In the genomic region with DNA sequence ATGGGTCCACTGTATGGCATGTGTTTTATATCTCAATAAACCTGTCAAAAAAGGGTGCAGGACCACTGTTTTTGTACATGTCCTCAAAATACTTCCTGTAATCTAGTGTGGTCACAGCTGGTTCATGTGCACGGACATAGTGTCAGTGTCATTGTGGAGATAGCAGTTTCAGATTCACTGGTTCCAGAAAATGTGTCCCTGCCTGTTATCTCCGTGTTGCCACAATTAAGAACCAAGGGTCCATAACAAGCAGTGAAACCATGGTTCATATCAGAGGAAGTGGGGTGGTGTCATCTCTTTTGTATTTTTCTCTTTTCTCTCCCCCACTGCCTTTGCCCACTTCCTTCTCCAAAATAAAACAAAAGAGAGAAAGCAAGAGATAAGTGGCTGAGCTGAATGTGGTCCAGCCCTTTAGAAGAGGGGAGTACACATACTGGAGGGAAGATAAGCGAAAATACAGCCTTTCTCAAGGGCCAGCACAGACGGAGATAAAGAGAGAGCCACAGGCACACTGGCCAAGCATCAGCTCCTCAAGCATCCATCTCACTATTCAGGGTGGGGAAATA, we compare ENCODE assay signal across 13 cellular contexts. TPM values are rescaled to one million over a fixed set of nuclear protein-coding genes. Genes with fewer than 3 reads are reported as not detected.
DNase-seq lines count a peak whose midpoint lies in the region; ATAC-seq lines count a peak whose summit lies in the region.
"Had no signal": no experiment of that assay in that cellular context is flagged by ENCODE, and none has a peak within 500 bp of the region (broad histone marks: within the 10 kb centered on the region; RNA-seq: fewer than 3 reads in every experiment).

No MANE protein-coding gene starts in this region.

- peaks cover 28% of the 10 kb centered on the region for H3K4me1 Mint-ChIP-seq in activated T-cell treated with anti-CD3 and anti-CD28 coated beads, Interleukin-2, amount 50 U/mL, for 72 hours (ENCODE audit: low read depth)
- H3K4me1 Mint-ChIP-seq in activated T-cell treated with anti-CD3 and anti-CD28 coated beads, Interleukin-2, amount 50 U/mL, for 24 hours (ENCODE audit: low read depth), result peaks cover 31% of the 10 kb centered on the region
- H3K4me1 Mint-ChIP-seq in activated T-helper 17 cell treated with anti-CD3 and anti-CD28 coated beads, Interleukin-2, amount 50 U/mL, for 72 hours, result peaks cover 3% of the 10 kb centered on the region
- peaks cover 26 to 46% of the 10 kb centered on the region in 2 donors for H3K4me1 Mint-ChIP-seq in stimulated activated naive B cell treated with anti-CD40 and anti-IgM and Interleukin-4, amounts not matched to agents 10 μg/mL and 1 μg/mL and 100 μg/mL, for 72 hours

- no peak overlapping the region for H3K4me3 ChIP-seq in aorta (ENCODE audit: low read length in 2 of 2)
- H3K4me3 ChIP-seq: left lung had no signal

- H3K4me3 Mint-ChIP-seq in activated T-cell treated with anti-CD3 and anti-CD28 coated beads, Interleukin-2, amount 50 U/mL, for 72 hours, result peak overlapping the region in 1 of 2 donors; percentile 62
- H3K4me3 Mint-ChIP-seq in activated T-cell treated with anti-CD3 and anti-CD28 coated beads, Interleukin-2, amount 50 U/mL, for 24 hours, result no peak overlapping the region
- no peak overlapping the region for H3K4me3 Mint-ChIP-seq in activated T-helper 17 cell treated with anti-CD3 and anti-CD28 coated beads, Interleukin-2, amount 50 U/mL, for 72 hours
- H3K4me3 Mint-ChIP-seq in stimulated activated naive B cell treated with anti-CD40 and anti-IgM and Interleukin-4, amounts not matched to agents 10 μg/mL and 1 μg/mL and 100 μg/mL, for 72 hours, result peak overlapping the region; percentile 21

- peak; percentile 47 to 53 for ATAC-seq in activated T-cell treated with anti-CD3 and anti-CD28 coated beads, Interleukin-2, amount 50 U/mL, for 72 hours (replicated peaks in 1 of 2)
- peak; percentile 61 for ATAC-seq in HG03571 (IDR thresholded peaks at IDR 0.05; ENCODE audit: unreplicated experiment)
- peak; percentile 52 for ATAC-seq in activated T-helper 17 cell treated with anti-CD3 and anti-CD28 coated beads, Interleukin-2, amount 50 U/mL, for 72 hours (replicated peaks)
- peak; percentile 79 to 89 for ATAC-seq in stimulated activated naive B cell treated with anti-CD40 and anti-IgM and Interleukin-4, amounts not matched to agents 10 μg/mL and 1 μg/mL and 100 μg/mL, for 72 hours (replicated peaks)
- ATAC-seq in aorta (ENCODE audit: low FRiP score), result no peak
- ATAC-seq in HG02973 (IDR thresholded peaks at IDR 0.05; ENCODE audit: unreplicated experiment), result no peak
- ATAC-seq: left lung had no signal

- no peaks in the 10 kb centered on the region for H3K36me3 ChIP-seq in aorta (ENCODE audit: control insufficient read depth in 1 of 2, insufficient read depth in 2 of 2, low read length in 1 of 2)
- H3K36me3 ChIP-seq: left lung had no signal

- DNase-seq in activated T-cell treated with anti-CD3 and anti-CD28 coated beads, Interleukin-2, amount 50 U/mL, for 72 hours, result no peak
- DNase-seq in activated T-cell treated with anti-CD3 and anti-CD28 coated beads, Interleukin-2, amount 50 U/mL, for 24 hours, result no peak
- no peak for DNase-seq in stimulated activated naive B cell treated with anti-CD40 and anti-IgM and Interleukin-4, amounts not matched to agents 10 μg/mL and 1 μg/mL and 100 μg/mL, for 72 hours
- no peak for DNase-seq in stimulated activated CD4-positive, alpha-beta T cell treated with anti-CD3 and anti-CD28 coated beads, Interleukin-12 subunit alpha, Interleukin-12 subunit beta, amount 100 ng/mL, for 4 hours
- no peak for DNase-seq in aorta
- DNase-seq: amygdala, DMS79, GOT3, left lung, NCI-H1930 had no signal

- WGBS in aorta, 2 donors, result 62 to 69% methylated on average over 4 of the region's 4 CpGs

- H3K9me3 ChIP-seq in aorta (ENCODE audit: control insufficient read depth, low read length), result no peaks in the 10 kb centered on the region
- H3K9me3 ChIP-seq: left lung had no signal

- no peaks in the 10 kb centered on the region for H3K27me3 Mint-ChIP-seq in activated T-cell treated with anti-CD3 and anti-CD28 coated beads, Interleukin-2, amount 50 U/mL, for 72 hours (ENCODE audit: low read depth)
- peaks cover 4% of the 10 kb centered on the region for H3K27me3 Mint-ChIP-seq in activated T-cell treated with anti-CD3 and anti-CD28 coated beads, Interleukin-2, amount 50 U/mL, for 24 hours
- H3K27me3 Mint-ChIP-seq in activated T-helper 17 cell treated with anti-CD3 and anti-CD28 coated beads, Interleukin-2, amount 50 U/mL, for 72 hours, result no peaks in the 10 kb centered on the region
- no peaks in the 10 kb centered on the region for H3K27me3 Mint-ChIP-seq in stimulated activated naive B cell treated with anti-CD40 and anti-IgM and Interleukin-4, amounts not matched to agents 10 μg/mL and 1 μg/mL and 100 μg/mL, for 72 hours

- H3K4me1 ChIP-seq in aorta (ENCODE audit: control insufficient read depth in 1 of 2, insufficient read depth in 2 of 2, low read length in 2 of 2), result peaks cover 0 to 1% of the 10 kb centered on the region in 2 donors

- H3K27me3 ChIP-seq in aorta (ENCODE audit: control insufficient read depth in 1 of 2, insufficient read depth in 2 of 2, low read length in 1 of 2), result no peaks in the 10 kb centered on the region
- H3K27me3 ChIP-seq: left lung had no signal

- H3K9me3 Mint-ChIP-seq in activated T-cell treated with anti-CD3 and anti-CD28 coated beads, Interleukin-2, amount 50 U/mL, for 72 hours, result no peaks in the 10 kb centered on the region
- H3K9me3 Mint-ChIP-seq in activated T-cell treated with anti-CD3 and anti-CD28 coated beads, Interleukin-2, amount 50 U/mL, for 24 hours, result no peaks in the 10 kb centered on the region
- H3K9me3 Mint-ChIP-seq in activated T-helper 17 cell treated with anti-CD3 and anti-CD28 coated beads, Interleukin-2, amount 50 U/mL, for 72 hours, result no peaks in the 10 kb centered on the region
- peaks cover 1 to 4% of the 10 kb centered on the region in 2 donors for H3K9me3 Mint-ChIP-seq in stimulated activated naive B cell treated with anti-CD40 and anti-IgM and Interleukin-4, amounts not matched to agents 10 μg/mL and 1 μg/mL and 100 μg/mL, for 72 hours

- H3K27ac ChIP-seq in aorta (ENCODE audit: low read depth in 1 of 2, low read length in 2 of 2), result no peak overlapping the region
- H3K27ac ChIP-seq: left lung had no signal

- intact Hi-C loops in aorta (cut with DNase I), result no loop called here

- peaks cover 0 to 9% of the 10 kb centered on the region in 2 donors for H3K36me3 Mint-ChIP-seq in activated T-cell treated with anti-CD3 and anti-CD28 coated beads, Interleukin-2, amount 50 U/mL, for 72 hours (ENCODE audit: insufficient read depth in 2 of 2)
- H3K36me3 Mint-ChIP-seq in activated T-cell treated with anti-CD3 and anti-CD28 coated beads, Interleukin-2, amount 50 U/mL, for 24 hours (ENCODE audit: low read depth), result peaks cover 32% of the 10 kb centered on the region
- peaks cover 20% of the 10 kb centered on the region for H3K36me3 Mint-ChIP-seq in activated T-helper 17 cell treated with anti-CD3 and anti-CD28 coated beads, Interleukin-2, amount 50 U/mL, for 72 hours (ENCODE audit: low read depth)
- peaks cover 13 to 19% of the 10 kb centered on the region in 2 donors for H3K36me3 Mint-ChIP-seq in stimulated activated naive B cell treated with anti-CD40 and anti-IgM and Interleukin-4, amounts not matched to agents 10 μg/mL and 1 μg/mL and 100 μg/mL, for 72 hours

- H3K27ac Mint-ChIP-seq in activated T-cell treated with anti-CD3 and anti-CD28 coated beads, Interleukin-2, amount 50 U/mL, for 72 hours, result peak overlapping the region; percentile 46
- H3K27ac Mint-ChIP-seq in activated T-cell treated with anti-CD3 and anti-CD28 coated beads, Interleukin-2, amount 50 U/mL, for 24 hours, result no peak overlapping the region
- no peak overlapping the region for H3K27ac Mint-ChIP-seq in activated T-helper 17 cell treated with anti-CD3 and anti-CD28 coated beads, Interleukin-2, amount 50 U/mL, for 72 hours
- peak overlapping the region; percentile 14 for H3K27ac Mint-ChIP-seq in stimulated activated naive B cell treated with anti-CD40 and anti-IgM and Interleukin-4, amounts not matched to agents 10 μg/mL and 1 μg/mL and 100 μg/mL, for 72 hours

RNA-seq across cellular contexts. Expression of gene TBL1X, which starts 51.2 kb away (rescaled TPM):
- 10 to 100 TPM; 52.8 to 55.1 TPM for total RNA-seq in activated T-cell treated with anti-CD3 and anti-CD28 coated beads, Interleukin-2, amount 50 U/mL, for 72 hours
- total RNA-seq in activated T-helper 17 cell treated with anti-CD3 and anti-CD28 coated beads, Interleukin-2, amount 50 U/mL, for 72 hours, result 10 to 100 TPM in 1 of 2 donors, 1 to 10 TPM in 1; 8.0 to 18.6 TPM
- 10 to 100 TPM; 42.1 to 81.2 TPM for total RNA-seq in aorta
- 10 to 100 TPM in 1 of 2 donors, 1 to 10 TPM in 1; 8.9 to 13.0 TPM for polyA plus RNA-seq in aorta

Comparison
In these comparisons a context has a peak if more than half of its experiments do, and no peak if none do; other contexts are left out.
1. H3K27ac Mint-ChIP-seq: peak in activated T-cell treated with anti-CD3 and anti-CD28 coated beads, Interleukin-2, amount 50 U/mL, for 72 hours (single experiment) and stimulated activated naive B cell treated with anti-CD40 and anti-IgM and Interleukin-4, amounts not matched to agents 10 μg/mL and 1 μg/mL and 100 μg/mL, for 72 hours (single experiment); none in activated T-cell treated with anti-CD3 and anti-CD28 coated beads, Interleukin-2, amount 50 U/mL, for 24 hours (single experiment) and activated T-helper 17 cell treated with anti-CD3 and anti-CD28 coated beads, Interleukin-2, amount 50 U/mL, for 72 hours (single experiment).
2. ATAC-seq: peak in activated T-cell treated with anti-CD3 and anti-CD28 coated beads, Interleukin-2, amount 50 U/mL, for 72 hours (2 of 2), HG03571 (single experiment), activated T-helper 17 cell treated with anti-CD3 and anti-CD28 coated beads, Interleukin-2, amount 50 U/mL, for 72 hours (single experiment) and stimulated activated naive B cell treated with anti-CD40 and anti-IgM and Interleukin-4, amounts not matched to agents 10 μg/mL and 1 μg/mL and 100 μg/mL, for 72 hours (2 of 2); none in aorta (single experiment) and HG02973 (single experiment).
3. H3K4me3 Mint-ChIP-seq: peak in stimulated activated naive B cell treated with anti-CD40 and anti-IgM and Interleukin-4, amounts not matched to agents 10 μg/mL and 1 μg/mL and 100 μg/mL, for 72 hours (2 of 2); none in activated T-cell treated with anti-CD3 and anti-CD28 coated beads, Interleukin-2, amount 50 U/mL, for 24 hours (single experiment) and activated T-helper 17 cell treated with anti-CD3 and anti-CD28 coated beads, Interleukin-2, amount 50 U/mL, for 72 hours (single experiment).